In genomic region chr22:41699264-41700104, GRCh38 we compare ENCODE assay signal across 8 cellular contexts. TPM values are rescaled to one million over a fixed set of nuclear protein-coding genes. Genes with fewer than 3 reads are reported as not detected.
DNase-seq lines count a peak whose midpoint lies in the region; ATAC-seq, FAIRE-seq and TF ChIP-seq lines count a peak whose summit lies in the region.

A gene with protein sequence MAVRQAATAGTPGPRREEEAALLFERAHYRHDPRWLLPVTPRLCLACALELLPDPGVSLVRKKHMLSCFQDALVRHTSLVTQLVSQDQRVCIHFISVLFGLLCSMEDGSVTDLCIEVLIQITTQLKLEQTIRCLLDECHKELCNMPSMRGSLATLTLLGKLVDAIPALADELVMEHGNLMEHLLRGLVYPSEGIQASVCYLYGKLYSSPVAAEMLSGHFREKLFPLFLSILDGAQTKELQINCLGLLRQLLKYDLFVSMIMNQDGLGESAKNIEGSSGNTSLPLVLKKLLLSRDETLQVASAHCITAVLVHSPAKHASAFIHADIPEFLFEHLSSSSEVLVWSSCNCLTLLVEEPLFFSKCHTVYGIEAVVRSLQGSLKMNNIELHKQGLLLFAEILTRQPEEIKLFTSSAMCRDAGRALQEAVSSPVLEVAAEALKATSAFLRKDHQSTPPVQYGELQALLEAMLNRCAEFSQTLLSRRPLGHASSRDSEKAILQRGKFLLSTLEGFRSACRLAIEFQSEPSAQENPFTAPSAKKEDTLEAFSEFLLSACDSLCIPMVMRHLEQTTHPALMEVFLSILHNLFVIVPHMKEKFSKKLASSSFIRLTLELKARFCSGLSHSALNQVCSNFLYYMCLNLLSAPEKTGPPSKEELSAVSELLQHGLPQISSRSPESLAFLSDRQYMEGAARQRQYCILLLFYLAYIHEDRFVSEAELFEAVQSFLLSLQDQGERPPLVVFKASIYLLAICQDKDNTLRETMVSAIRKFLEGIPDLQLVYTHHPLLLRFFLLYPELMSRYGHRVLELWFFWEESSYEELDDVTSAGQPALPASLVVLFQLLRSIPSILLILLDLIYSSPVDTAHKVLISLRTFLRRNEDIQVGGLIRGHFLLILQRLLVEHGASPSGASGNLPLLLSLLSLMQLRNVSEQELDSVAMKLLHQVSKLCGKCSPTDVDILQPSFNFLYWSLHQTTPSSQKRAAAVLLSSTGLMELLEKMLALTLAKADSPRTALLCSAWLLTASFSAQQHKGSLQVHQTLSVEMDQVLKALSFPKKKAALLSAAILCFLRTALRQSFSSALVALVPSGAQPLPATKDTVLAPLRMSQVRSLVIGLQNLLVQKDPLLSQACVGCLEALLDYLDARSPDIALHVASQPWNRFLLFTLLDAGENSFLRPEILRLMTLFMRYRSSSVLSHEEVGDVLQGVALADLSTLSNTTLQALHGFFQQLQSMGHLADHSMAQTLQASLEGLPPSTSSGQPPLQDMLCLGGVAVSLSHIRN (plus strand): TSS chr22:41699503. CDS start chr22:41699539, 36 bp downstream.

- CTCF ChIA-PET in activated B cell treated with CpG ODN at 0.5 μM for 24 hours (lab: Charles Lee) = interaction anchor here (0.6 to 4.3 kb wide), 9 partner anchors 11 to 257 kb away, joined by 4 to 81 read pairs (median 6); partner anchors contain the start of genes CCDC134, SNU13 and TNFRSF13C

- TF ChIP-seq CTCF in activated B cell treated with CpG ODN at 0.5 μM for 24 hours (IDR thresholded peaks at IDR 0.05) (no peak), body of pancreas (IDR thresholded peaks at IDR 0.05) (no peak), D721Med (IDR thresholded peaks at IDR 0.05; ENCODE audit: insufficient read depth, missing control alignments) (no peak)

- H3K36me3 ChIP-seq in body of pancreas (replicated peaks in 1 of 2; ENCODE audit: insufficient read depth in 1 of 2, low read depth in 2 of 2) = no peaks in the 10 kb centered on the region

- H3K27me3 Mint-ChIP-seq in activated B cell treated with CpG ODN at 0.5 μM for 24 hours = no peaks in the 10 kb centered on the region

- H3K9me3 Mint-ChIP-seq in activated B cell treated with CpG ODN at 0.5 μM for 24 hours = no peaks in the 10 kb centered on the region

- H3K27ac Mint-ChIP-seq in activated B cell treated with CpG ODN at 0.5 μM for 24 hours = peak within 1 kb of the TSS; percentile 57

- ATAC-seq in activated B cell treated with CpG ODN at 0.5 μM for 24 hours (ENCODE audit: low read depth) = peak; percentile 80
- peak; percentile 78 for ATAC-seq in body of pancreas
- ATAC-seq in left colon = peak; percentile 59
- no peak for ATAC-seq in HG03196 (IDR thresholded peaks at IDR 0.05; ENCODE audit: unreplicated experiment)
- ATAC-seq in HG03521 (IDR thresholded peaks at IDR 0.05; ENCODE audit: unreplicated experiment) = no peak

- H3K27ac ChIP-seq in body of pancreas = no peak within 1 kb of the TSS

- no peak within 1 kb of the TSS for H3K4me3 ChIP-seq in body of pancreas

- TF ChIP-seq POLR2A in body of pancreas (IDR thresholded peaks at IDR 0.05) = no peak

- peaks cover 16% of the 10 kb centered on the region for H3K4me1 ChIP-seq in body of pancreas

- H3K27me3 ChIP-seq in body of pancreas = no peaks in the 10 kb centered on the region

- H3K4me3 Mint-ChIP-seq in activated B cell treated with CpG ODN at 0.5 μM for 24 hours = peak within 1 kb of the TSS; percentile 76

- DNase-seq in DMS53 (lab: John Stamatoyannopoulos, UW) (peak; percentile 69), activated B cell treated with CpG ODN at 0.5 μM for 24 hours (peak; percentile 83), body of pancreas (peak; percentile 86 to 92 (median 89)), left colon (peak; percentile 79 to 86), D721Med (ENCODE audit: insufficient read length, low spot score) (no peak)
- peak; percentile 93 for DNase-seq in stimulated activated CD4-positive, alpha-beta T cell treated with anti-CD3 and anti-CD28 coated beads, Interleukin-4, amount 100 ng/mL, for 1 hour

- H3K4me1 Mint-ChIP-seq in activated B cell treated with CpG ODN at 0.5 μM for 24 hours = peaks cover 12% of the 10 kb centered on the region

- POLR2A ChIA-PET in activated B cell treated with CpG ODN at 0.5 μM for 24 hours (lab: Charles Lee) = interaction anchor here (0.6 to 3.7 kb wide), 14 partner anchors 11 to 257 kb away, joined by 3 to 42 read pairs (median 6); partner anchors contain the start of genes CCDC134, CENPM, DESI1 and SNU13

- no peak for FAIRE-seq in D721Med (lab: Jason Lieb, UNC)

- H3K9me3 ChIP-seq in body of pancreas = no peaks in the 10 kb centered on the region

- intact Hi-C loops in activated B cell treated with CpG ODN at 0.5 μM for 24 hours (cut with micrococcal nuclease) = loop anchor here (5.0 kb wide), 2 partner anchors 83 to 738 kb away; no protein-coding TSS in a partner anchor
- intact Hi-C loops in body of pancreas (cut with DNase I) = loop anchor here (10.0 kb wide), 1 partner anchor 245 kb away; the partner anchor contains the start of gene CENPM
- intact Hi-C loops in left colon (cut with DNase I, micrococcal nuclease) = loop anchor here in 1 of 2 donors (5.0 kb wide), 1 partner anchor 243 kb away; no protein-coding TSS in a partner anchor

- WGBS in body of pancreas, 2 donors = 37 to 39% methylated on average over 26 to 63 of the region's 69 CpGs

- no peaks in the 10 kb centered on the region for H3K36me3 Mint-ChIP-seq in activated B cell treated with CpG ODN at 0.5 μM for 24 hours (ENCODE audit: low read depth)

RNA-seq across cellular contexts. Expression of the gene that starts here (rescaled TPM):
- total RNA-seq in activated B cell treated with CpG ODN at 0.5 μM for 24 hours = 28.9 and 31.3 TPM in 2 replicates
- not detected for total RNA-seq in body of pancreas
- total RNA-seq in left colon = 1 to 10 TPM; 1.9 to 6.2 TPM

Comparison
In these comparisons a context has a peak if more than half of its experiments do, and no peak if none do; other contexts are left out.
1. Peak in DNase-seq and ATAC-seq in body of pancreas; RNA of the gene not detected or under 1 TPM.
2. ATAC-seq: peak in activated B cell treated with CpG ODN at 0.5 μM for 24 hours (single experiment) and left colon (single experiment); none in HG03196 (single experiment) and HG03521 (single experiment).